In genomic region chr1:38888423-38889333, GRCh38 we compare ENCODE assay signal across 1 cellular context.
TF ChIP-seq lines count a peak whose summit lies in the region.

No MANE protein-coding gene starts in this region.

TF ChIP-seq in HepG2, 621 proteins besides CTCF, POLR2A, EP300 and RAD21 (continued from another document and continues in another):
- TF ChIP-seq MIER3 (CRISPR knock-in tag; IDR thresholded peaks at IDR 0.05; ENCODE audit: borderline replicate concordance) (0 out of 2 replicates have a peak, but pooled peaks have one; percentile 29), CBFB (CRISPR knock-in tag; IDR thresholded peaks at IDR 0.05) (no peak), ZNF451 (CRISPR knock-in tag; IDR thresholded peaks at IDR 0.05) (no peak), ZBTB37 (CRISPR knock-in tag; IDR thresholded peaks at IDR 0.05) (peak; percentile 50; the same call in 1 of the 2 replicates), ZNF839 (CRISPR knock-in tag; IDR thresholded peaks at IDR 0.05; ENCODE audit: borderline replicate concordance) (no peak), NFATC3 (CRISPR knock-in tag; IDR thresholded peaks at IDR 0.05) (no peak), ZNF225 (CRISPR knock-in tag; IDR thresholded peaks at IDR 0.05) (no peak), GFI1 (CRISPR knock-in tag; IDR thresholded peaks at IDR 0.05; ENCODE audit: borderline replicate concordance) (peak; percentile 37; the same call in 1 of the 2 replicates), HNRNPUL1 (IDR thresholded peaks at IDR 0.05; ENCODE audit: low read depth, low read length) (no peak), KMT2A (CRISPR knock-in tag; IDR thresholded peaks at IDR 0.05) (no peak), ZNF460 (CRISPR knock-in tag; IDR thresholded peaks at IDR 0.05; ENCODE audit: borderline replicate concordance) (peak; percentile 38; the same call in 1 of the 2 replicates), MAFF (IDR thresholded peaks at IDR 0.05; ENCODE audit: low read depth, low read length) (0 out of 2 replicates have a peak, but pooled peaks have one; percentile 20), SYNCRIP (IDR thresholded peaks at IDR 0.05; ENCODE audit: insufficient read depth, low read depth, low read length) (no peak), RBFOX2 (IDR thresholded peaks at IDR 0.05; ENCODE audit: low read depth, low read length) (no peak), ZNF510 (CRISPR knock-in tag; IDR thresholded peaks at IDR 0.05; ENCODE audit: low read depth) (no peak), ARID5B (CRISPR knock-in tag; IDR thresholded peaks at IDR 0.05) (peak; percentile 70), ZNF792 (CRISPR knock-in tag; IDR thresholded peaks at IDR 0.05) (no peak), ZNF678 (CRISPR knock-in tag; IDR thresholded peaks at IDR 0.05) (no peak), U2AF1 (optimal IDR thresholded peaks at IDR 0.05; ENCODE audit: low read depth, low read length) (no peak), ZFY (CRISPR knock-in tag; IDR thresholded peaks at IDR 0.05) (no peak), NFE2L2 (IDR thresholded peaks at IDR 0.05; ENCODE audit: low read length) (no peak), MED13 (CRISPR knock-in tag; IDR thresholded peaks at IDR 0.05) (no peak), ZNF557 (CRISPR knock-in tag; IDR thresholded peaks at IDR 0.05) (no peak), HOXA5 (CRISPR knock-in tag; IDR thresholded peaks at IDR 0.05) (no peak), SP2 (CRISPR knock-in tag; IDR thresholded peaks at IDR 0.05) (no peak), ZNF333 (CRISPR knock-in tag; IDR thresholded peaks at IDR 0.05; ENCODE audit: borderline replicate concordance) (no peak), ZNF251 (CRISPR knock-in tag; IDR thresholded peaks at IDR 0.05) (no peak), ZNF432 (CRISPR knock-in tag; IDR thresholded peaks at IDR 0.05; ENCODE audit: borderline replicate concordance) (no peak), KLF12 (CRISPR knock-in tag; IDR thresholded peaks at IDR 0.05; ENCODE audit: borderline replicate concordance) (no peak), TAF15 (IDR thresholded peaks at IDR 0.05; ENCODE audit: low read depth, low read length, poor library complexity, severe bottlenecking) (no peak), ATAD3A (CRISPR knock-in tag; IDR thresholded peaks at IDR 0.05) (no peak), ZNF382 (CRISPR knock-in tag; IDR thresholded peaks at IDR 0.05; ENCODE audit: borderline replicate concordance) (no peak), HOXA3 (CRISPR knock-in tag; IDR thresholded peaks at IDR 0.05) (peak; percentile 37; the same call in 1 of the 2 replicates), RBM39 (IDR thresholded peaks at IDR 0.05; ENCODE audit: low read depth, low read length, poor library complexity, severe bottlenecking) (no peak), AKNA (CRISPR knock-in tag; IDR thresholded peaks at IDR 0.05; ENCODE audit: borderline replicate concordance) (no peak), GABPA (IDR thresholded peaks at IDR 0.05; ENCODE audit: low read depth, low read length) (no peak), GABPA (CRISPR knock-in tag; IDR thresholded peaks at IDR 0.05; ENCODE audit: low read depth) (0 out of 2 replicates have a peak, but pooled peaks have one; percentile 5), SRSF4 (IDR thresholded peaks at IDR 0.05; ENCODE audit: low read depth, low read length, poor library complexity, severe bottlenecking) (no peak), ZNF724P (CRISPR knock-in tag; IDR thresholded peaks at IDR 0.05; ENCODE audit: borderline replicate concordance) (no peak), ZBTB21 (CRISPR knock-in tag; IDR thresholded peaks at IDR 0.05) (peak; percentile 71), KDM1A (CRISPR knock-in tag; IDR thresholded peaks at IDR 0.05) (0 out of 2 replicates have a peak, but pooled peaks have one; percentile 67), ZNF766 (CRISPR knock-in tag; IDR thresholded peaks at IDR 0.05; ENCODE audit: borderline replicate concordance) (no peak), ZBTB20 (CRISPR knock-in tag; IDR thresholded peaks at IDR 0.05; ENCODE audit: borderline replicate concordance, low read depth) (peak; percentile 80; the same call in 1 of the 2 replicates), ATF1 (CRISPR knock-in tag; IDR thresholded peaks at IDR 0.05) (no peak)
- TF ChIP-seq, protein P1, sequence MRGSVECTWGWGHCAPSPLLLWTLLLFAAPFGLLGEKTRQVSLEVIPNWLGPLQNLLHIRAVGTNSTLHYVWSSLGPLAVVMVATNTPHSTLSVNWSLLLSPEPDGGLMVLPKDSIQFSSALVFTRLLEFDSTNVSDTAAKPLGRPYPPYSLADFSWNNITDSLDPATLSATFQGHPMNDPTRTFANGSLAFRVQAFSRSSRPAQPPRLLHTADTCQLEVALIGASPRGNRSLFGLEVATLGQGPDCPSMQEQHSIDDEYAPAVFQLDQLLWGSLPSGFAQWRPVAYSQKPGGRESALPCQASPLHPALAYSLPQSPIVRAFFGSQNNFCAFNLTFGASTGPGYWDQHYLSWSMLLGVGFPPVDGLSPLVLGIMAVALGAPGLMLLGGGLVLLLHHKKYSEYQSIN (CRISPR knock-in tag; IDR thresholded peaks at IDR 0.05; ENCODE audit: borderline replicate concordance), result no peak
- TF ChIP-seq, protein P2, sequence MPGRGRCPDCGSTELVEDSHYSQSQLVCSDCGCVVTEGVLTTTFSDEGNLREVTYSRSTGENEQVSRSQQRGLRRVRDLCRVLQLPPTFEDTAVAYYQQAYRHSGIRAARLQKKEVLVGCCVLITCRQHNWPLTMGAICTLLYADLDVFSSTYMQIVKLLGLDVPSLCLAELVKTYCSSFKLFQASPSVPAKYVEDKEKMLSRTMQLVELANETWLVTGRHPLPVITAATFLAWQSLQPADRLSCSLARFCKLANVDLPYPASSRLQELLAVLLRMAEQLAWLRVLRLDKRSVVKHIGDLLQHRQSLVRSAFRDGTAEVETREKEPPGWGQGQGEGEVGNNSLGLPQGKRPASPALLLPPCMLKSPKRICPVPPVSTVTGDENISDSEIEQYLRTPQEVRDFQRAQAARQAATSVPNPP (CRISPR knock-in tag; IDR thresholded peaks at IDR 0.05), result no peak
- TF ChIP-seq, protein P3, sequence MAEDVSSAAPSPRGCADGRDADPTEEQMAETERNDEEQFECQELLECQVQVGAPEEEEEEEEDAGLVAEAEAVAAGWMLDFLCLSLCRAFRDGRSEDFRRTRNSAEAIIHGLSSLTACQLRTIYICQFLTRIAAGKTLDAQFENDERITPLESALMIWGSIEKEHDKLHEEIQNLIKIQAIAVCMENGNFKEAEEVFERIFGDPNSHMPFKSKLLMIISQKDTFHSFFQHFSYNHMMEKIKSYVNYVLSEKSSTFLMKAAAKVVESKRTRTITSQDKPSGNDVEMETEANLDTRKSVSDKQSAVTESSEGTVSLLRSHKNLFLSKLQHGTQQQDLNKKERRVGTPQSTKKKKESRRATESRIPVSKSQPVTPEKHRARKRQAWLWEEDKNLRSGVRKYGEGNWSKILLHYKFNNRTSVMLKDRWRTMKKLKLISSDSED (CRISPR knock-in tag; IDR thresholded peaks at IDR 0.05), result no peak
- TF ChIP-seq, protein P4, sequence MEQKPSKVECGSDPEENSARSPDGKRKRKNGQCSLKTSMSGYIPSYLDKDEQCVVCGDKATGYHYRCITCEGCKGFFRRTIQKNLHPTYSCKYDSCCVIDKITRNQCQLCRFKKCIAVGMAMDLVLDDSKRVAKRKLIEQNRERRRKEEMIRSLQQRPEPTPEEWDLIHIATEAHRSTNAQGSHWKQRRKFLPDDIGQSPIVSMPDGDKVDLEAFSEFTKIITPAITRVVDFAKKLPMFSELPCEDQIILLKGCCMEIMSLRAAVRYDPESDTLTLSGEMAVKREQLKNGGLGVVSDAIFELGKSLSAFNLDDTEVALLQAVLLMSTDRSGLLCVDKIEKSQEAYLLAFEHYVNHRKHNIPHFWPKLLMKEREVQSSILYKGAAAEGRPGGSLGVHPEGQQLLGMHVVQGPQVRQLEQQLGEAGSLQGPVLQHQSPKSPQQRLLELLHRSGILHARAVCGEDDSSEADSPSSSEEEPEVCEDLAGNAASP (CRISPR knock-in tag; IDR thresholded peaks at IDR 0.05; ENCODE audit: borderline replicate concordance), result no peak
- TF ChIP-seq, protein P5, sequence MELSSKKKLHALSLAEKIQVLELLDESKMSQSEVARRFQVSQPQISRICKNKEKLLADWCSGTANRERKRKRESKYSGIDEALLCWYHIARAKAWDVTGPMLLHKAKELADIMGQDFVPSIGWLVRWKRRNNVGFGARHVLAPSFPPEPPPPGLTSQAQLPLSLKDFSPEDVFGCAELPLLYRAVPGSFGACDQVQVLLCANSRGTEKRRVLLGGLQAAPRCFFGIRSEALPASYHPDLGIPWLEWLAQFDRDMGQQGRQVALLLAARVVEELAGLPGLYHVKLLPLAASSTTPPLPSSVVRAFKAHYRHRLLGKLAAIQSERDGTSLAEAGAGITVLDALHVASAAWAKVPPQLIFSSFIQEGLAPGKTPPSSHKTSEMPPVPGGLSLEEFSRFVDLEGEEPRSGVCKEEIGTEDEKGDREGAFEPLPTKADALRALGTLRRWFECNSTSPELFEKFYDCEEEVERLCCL (CRISPR knock-in tag; IDR thresholded peaks at IDR 0.05; ENCODE audit: borderline replicate concordance), result no peak
